Comparison of ENCODE assay signal across 13 cellular contexts in genomic region chr10:71029411-71029881, GRCh38.
"Had no signal": no experiment of that assay in that cellular context is flagged by ENCODE, and none has a peak within 500 bp of the region (broad histone marks: within the 10 kb centered on the region; RNA-seq: fewer than 3 reads in every experiment).

No MANE protein-coding gene starts in this region.

- DNase-seq: activated B cell treated with CpG ODN at 0.5 μM for 24 hours; activated CD4-positive, alpha-beta T cell treated with anti-CD3 and anti-CD28 coated beads, Interleukin-2, amount 10 ng/mL, durations not matched to agents 24 days and 14 days; amygdala; kidney glomerular epithelial cell; mucosa of descending colon; stimulated activated CD4-positive, alpha-beta T cell treated with anti-CD3 and anti-CD28 coated beads, Interleukin-4, amount 100 ng/mL, for 4 hours; T-helper 17 cell had no signal

- H3K27me3 ChIP-seq: hepatocyte had no signal

- H3K9me3 Mint-ChIP-seq: activated B cell treated with CpG ODN at 0.5 μM for 24 hours; activated CD4-positive, alpha-beta T cell treated with anti-CD3 and anti-CD28 coated beads, Interleukin-2, amount 10 ng/mL, durations not matched to agents 24 days and 14 days; activated naive CD4-positive, alpha-beta T cell treated with anti-CD3 and anti-CD28 coated beads, Interleukin-2, amount 50 U/mL, for 24 hours; activated T-helper 17 cell treated with anti-CD3 and anti-CD28 coated beads, Interleukin-2, amount 50 U/mL, for 72 hours; natural killer cell treated with Interleukin-12 subunit alpha and Interleukin-12 subunit beta and Interleukin-15 and Interleukin-18, amount 100 ng/mL, for 72 hours had no signal

- H3K4me3 ChIP-seq: hepatocyte, mucosa of descending colon had no signal

- ATAC-seq: activated T-helper 17 cell treated with anti-CD3 and anti-CD28 coated beads, Interleukin-2, amount 50 U/mL, for 72 hours; mucosa of descending colon; T-helper 17 cell had no signal

- H3K36me3 Mint-ChIP-seq: activated naive CD4-positive, alpha-beta T cell treated with anti-CD3 and anti-CD28 coated beads, Interleukin-2, amount 50 U/mL, for 24 hours; natural killer cell treated with Interleukin-12 subunit alpha and Interleukin-12 subunit beta and Interleukin-15 and Interleukin-18, amount 100 ng/mL, for 72 hours had no signal

- H3K27ac Mint-ChIP-seq: activated B cell treated with CpG ODN at 0.5 μM for 24 hours; activated CD4-positive, alpha-beta T cell treated with anti-CD3 and anti-CD28 coated beads, Interleukin-2, amount 10 ng/mL, durations not matched to agents 24 days and 14 days; activated naive CD4-positive, alpha-beta T cell treated with anti-CD3 and anti-CD28 coated beads, Interleukin-2, amount 50 U/mL, for 24 hours; activated T-helper 17 cell treated with anti-CD3 and anti-CD28 coated beads, Interleukin-2, amount 50 U/mL, for 72 hours; natural killer cell treated with Interleukin-12 subunit alpha and Interleukin-12 subunit beta and Interleukin-15 and Interleukin-18, amount 100 ng/mL, for 72 hours; T-helper 17 cell had no signal

- H2AFZ ChIP-seq: hepatocyte had no signal

- H3K9me3 ChIP-seq: mucosa of descending colon had no signal

- H3K27me3 Mint-ChIP-seq: activated CD4-positive, alpha-beta T cell treated with anti-CD3 and anti-CD28 coated beads, Interleukin-2, amount 10 ng/mL, durations not matched to agents 24 days and 14 days; activated naive CD4-positive, alpha-beta T cell treated with anti-CD3 and anti-CD28 coated beads, Interleukin-2, amount 50 U/mL, for 24 hours had no signal

- H3K4me1 Mint-ChIP-seq: activated B cell treated with CpG ODN at 0.5 μM for 24 hours; activated CD4-positive, alpha-beta T cell treated with anti-CD3 and anti-CD28 coated beads, Interleukin-2, amount 10 ng/mL, durations not matched to agents 24 days and 14 days; activated naive CD4-positive, alpha-beta T cell treated with anti-CD3 and anti-CD28 coated beads, Interleukin-2, amount 50 U/mL, for 24 hours; activated T-helper 17 cell treated with anti-CD3 and anti-CD28 coated beads, Interleukin-2, amount 50 U/mL, for 72 hours had no signal

- FAIRE-seq: endometrium, frontal cortex had no signal

- H3K4me2 ChIP-seq: hepatocyte had no signal

- H3K4me3 Mint-ChIP-seq: activated B cell treated with CpG ODN at 0.5 μM for 24 hours; activated CD4-positive, alpha-beta T cell treated with anti-CD3 and anti-CD28 coated beads, Interleukin-2, amount 10 ng/mL, durations not matched to agents 24 days and 14 days; activated naive CD4-positive, alpha-beta T cell treated with anti-CD3 and anti-CD28 coated beads, Interleukin-2, amount 50 U/mL, for 24 hours; activated T-helper 17 cell treated with anti-CD3 and anti-CD28 coated beads, Interleukin-2, amount 50 U/mL, for 72 hours; natural killer cell treated with Interleukin-12 subunit alpha and Interleukin-12 subunit beta and Interleukin-15 and Interleukin-18, amount 100 ng/mL, for 72 hours; T-helper 17 cell had no signal

- H3K27ac ChIP-seq: hepatocyte had no signal

- H3K79me2 ChIP-seq: hepatocyte had no signal
